Comparison of ENCODE assay signal across 1 cellular context in the genomic region with DNA sequence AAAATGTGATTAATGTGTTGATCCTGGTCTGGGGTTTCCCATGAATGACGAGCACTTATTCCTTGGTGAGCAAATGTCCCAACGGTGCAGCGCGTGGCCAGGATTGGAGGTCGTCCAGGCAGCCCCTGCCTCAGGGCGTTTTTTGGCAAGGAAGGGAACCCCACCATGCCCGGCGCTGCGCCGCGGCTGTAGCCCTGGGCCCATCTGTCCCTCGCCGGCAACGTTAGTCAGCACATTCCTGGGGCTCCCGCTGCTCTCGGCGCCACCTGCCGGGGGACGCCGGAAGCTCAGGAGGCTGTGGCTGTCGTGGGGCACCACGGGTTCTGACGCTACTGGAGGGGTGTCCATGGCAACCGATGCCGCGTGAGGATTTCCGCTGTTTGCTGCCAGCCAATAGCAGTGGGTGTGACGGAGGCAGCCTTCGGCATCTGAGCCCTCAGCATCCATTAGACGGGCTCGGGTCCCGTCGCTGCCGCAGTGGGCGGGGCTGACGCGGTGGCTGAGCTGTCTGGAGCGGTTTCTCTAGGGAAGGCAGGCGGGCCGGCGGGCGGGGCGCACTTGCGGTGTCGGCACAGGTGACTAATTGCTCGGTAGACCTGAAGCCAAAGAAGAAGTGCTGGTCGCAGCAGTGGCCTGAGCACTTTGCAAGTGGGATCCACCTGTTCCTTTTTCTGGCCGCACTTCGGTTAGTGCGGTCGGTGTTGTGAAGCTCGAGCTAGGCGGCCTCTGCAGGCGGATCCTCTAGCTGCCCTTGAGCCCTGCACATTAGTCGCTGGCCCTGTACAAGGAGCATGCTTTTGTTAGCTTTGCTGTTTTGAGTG.
A peak's percentile ranks its signal among the peaks of the same experiment; 100 is the strongest.
TF ChIP-seq lines count a peak whose summit lies in the region.

No MANE protein-coding gene starts in this region.

TF ChIP-seq in HCT116, 20 proteins besides CTCF, POLR2A, EP300 and RAD21 (continued from another document):
- TF ChIP-seq TCF7L2 (IDR thresholded peaks at IDR 0.05; ENCODE audit: borderline replicate concordance, extremely low read depth, insufficient read depth, insufficient read length): no peak
- TF ChIP-seq, protein P1, sequence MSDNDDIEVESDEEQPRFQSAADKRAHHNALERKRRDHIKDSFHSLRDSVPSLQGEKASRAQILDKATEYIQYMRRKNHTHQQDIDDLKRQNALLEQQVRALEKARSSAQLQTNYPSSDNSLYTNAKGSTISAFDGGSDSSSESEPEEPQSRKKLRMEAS (IDR thresholded peaks at IDR 0.05): peak; percentile 83
- TF ChIP-seq ELF1 (IDR thresholded peaks at IDR 0.05; ENCODE audit: borderline replicate concordance, low read depth): no peak
- TF ChIP-seq CBX3 (IDR thresholded peaks at IDR 0.05; ENCODE audit: low read depth): peak; percentile 80
- no peak for TF ChIP-seq EGR1 (IDR thresholded peaks at IDR 0.05; ENCODE audit: low read depth)
- TF ChIP-seq ZNF274 (IDR thresholded peaks at IDR 0.05; ENCODE audit: low read depth, low read length): no peak
- TF ChIP-seq ZFX (IDR thresholded peaks at IDR 0.05): peak; percentile 12; the same call in 1 of the 2 replicates
- TF ChIP-seq YY1 (IDR thresholded peaks at IDR 0.05; ENCODE audit: extremely low read depth, insufficient replicate concordance, low read depth, low read length): peak; percentile 57
- no peak for TF ChIP-seq EZH2phosphoT487 (IDR thresholded peaks at IDR 0.05; ENCODE audit: borderline replicate concordance)
- peak; percentile 84 for TF ChIP-seq SP1 (IDR thresholded peaks at IDR 0.05; ENCODE audit: low read depth)
- TF ChIP-seq EZH2 (IDR thresholded peaks at IDR 0.05): no peak
- TF ChIP-seq FOSL1 (IDR thresholded peaks at IDR 0.05; ENCODE audit: low read depth): no peak; the same call in 1 of the 2 replicates
